Comparison of ENCODE assay signal across 28 cellular contexts in the genomic region with DNA sequence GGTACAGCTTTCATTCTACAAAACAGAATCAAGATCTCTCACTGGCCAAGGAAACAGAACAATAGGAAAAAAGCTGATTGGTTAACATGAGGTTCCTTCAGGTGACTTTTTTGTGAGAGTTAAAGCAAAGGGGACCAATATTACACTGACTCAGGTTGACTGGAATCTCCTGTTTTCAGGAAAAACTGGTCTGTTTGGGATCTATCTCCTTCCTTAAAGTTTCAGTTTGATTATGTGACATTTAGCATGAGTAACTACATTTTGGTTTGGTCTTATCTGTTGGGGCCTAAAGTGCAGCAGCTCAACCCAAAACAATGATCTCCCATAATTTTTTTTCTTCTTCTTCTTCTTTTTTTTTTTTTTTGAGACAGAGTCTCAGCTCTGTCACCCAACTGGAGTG. TPM values are rescaled to one million over a fixed set of nuclear protein-coding genes. Genes with fewer than 3 reads are reported as not detected.
"Had no signal": no experiment of that assay in that cellular context is flagged by ENCODE, and none has a peak within 500 bp of the region (broad histone marks: within the 10 kb centered on the region; RNA-seq: fewer than 3 reads in every experiment).

No MANE protein-coding gene starts in this region.

- H3K36me3 Mint-ChIP-seq: memory B cell, mesothelial cell of epicardium, natural killer cell, neural progenitor cell had no signal

- H3K36me3 ChIP-seq: heart left ventricle, lower lobe of right lung, neural progenitor cell had no signal

- H3K4me2 ChIP-seq: neural progenitor cell had no signal

- H3K27me3 ChIP-seq: heart left ventricle, left lung, neural progenitor cell, sigmoid colon, tibial artery had no signal

- H3K4me3 ChIP-seq: heart left ventricle, left lung, lower lobe of right lung, neural progenitor cell, psoas muscle, sigmoid colon, skin epidermis, tibial artery had no signal

- ATAC-seq: esophagus mucosa, heart left ventricle, left lung, lower lobe of right lung, natural killer cell, psoas muscle had no signal

- H2AFZ ChIP-seq: neural progenitor cell had no signal

- H3K79me2 ChIP-seq: parathyroid adenoma had no signal

- H3K9ac ChIP-seq: neural progenitor cell, parathyroid adenoma had no signal

- DNase-seq: cortex of kidney; effector memory CD4-positive, alpha-beta T cell; heart left ventricle; hypothalamus; left lung; lower lobe of right lung; natural killer cell; nucleus accumbens; psoas muscle; sigmoid colon; stimulated activated CD4-positive, alpha-beta T cell treated with anti-CD3 and anti-CD28 coated beads, Interleukin-12 subunit alpha, Interleukin-12 subunit beta, amount 100 ng/mL, for 4 hours; stimulated activated naive CD4-positive, alpha-beta T cell treated with Interleukin-2 at 50 U/mL for 16 hours; tibial artery had no signal

- H3K27ac Mint-ChIP-seq: memory B cell, mesothelial cell of epicardium, natural killer cell, neural progenitor cell had no signal

- H3K4me1 Mint-ChIP-seq: mesothelial cell of epicardium had no signal

- FAIRE-seq: endometrium, frontal cortex, islet of Langerhans had no signal

- H3K4me1 ChIP-seq: neural progenitor cell had no signal

- H3K27ac ChIP-seq: heart left ventricle, left lung, lower lobe of right lung, neural progenitor cell, parathyroid adenoma, psoas muscle, sigmoid colon, skin epidermis, tibial artery had no signal

- H3K4me3 Mint-ChIP-seq: central memory CD8-positive, alpha-beta T cell; memory B cell; mesothelial cell of epicardium; natural killer cell; neural progenitor cell had no signal

- H3K27me3 Mint-ChIP-seq: central memory CD8-positive, alpha-beta T cell had no signal

- H3K9me3 Mint-ChIP-seq: central memory CD8-positive, alpha-beta T cell; memory B cell; mesothelial cell of epicardium; natural killer cell; neural progenitor cell had no signal

- H3K9me3 ChIP-seq: heart left ventricle, left lung, lower lobe of right lung, psoas muscle, sigmoid colon had no signal

RNA-seq across cellular contexts. Expression of gene NUPR1, which starts 9.7 kb away (rescaled TPM):
- total RNA-seq: natural killer cell had no signal

RNA-seq across cellular contexts. Expression of gene IL27, which starts 22.5 kb away (rescaled TPM):
- total RNA-seq: esophagus mucosa, fibroblast of lung, frontal cortex, glomerular endothelial cell, mesothelial cell of epicardium, mucosa of gallbladder, myocyte, natural killer cell, psoas muscle, sigmoid colon, ureter had no signal
- polyA plus RNA-seq: fibroblast of lung had no signal

RNA-seq across cellular contexts. Expression of gene APOBR, which starts 34.7 kb away (rescaled TPM):
- total RNA-seq: glomerular endothelial cell, mesothelial cell of epicardium, myocyte had no signal
- polyA plus RNA-seq: fibroblast of lung had no signal
